Comparison of ENCODE assay signal across 1 cellular context in the genomic region with DNA sequence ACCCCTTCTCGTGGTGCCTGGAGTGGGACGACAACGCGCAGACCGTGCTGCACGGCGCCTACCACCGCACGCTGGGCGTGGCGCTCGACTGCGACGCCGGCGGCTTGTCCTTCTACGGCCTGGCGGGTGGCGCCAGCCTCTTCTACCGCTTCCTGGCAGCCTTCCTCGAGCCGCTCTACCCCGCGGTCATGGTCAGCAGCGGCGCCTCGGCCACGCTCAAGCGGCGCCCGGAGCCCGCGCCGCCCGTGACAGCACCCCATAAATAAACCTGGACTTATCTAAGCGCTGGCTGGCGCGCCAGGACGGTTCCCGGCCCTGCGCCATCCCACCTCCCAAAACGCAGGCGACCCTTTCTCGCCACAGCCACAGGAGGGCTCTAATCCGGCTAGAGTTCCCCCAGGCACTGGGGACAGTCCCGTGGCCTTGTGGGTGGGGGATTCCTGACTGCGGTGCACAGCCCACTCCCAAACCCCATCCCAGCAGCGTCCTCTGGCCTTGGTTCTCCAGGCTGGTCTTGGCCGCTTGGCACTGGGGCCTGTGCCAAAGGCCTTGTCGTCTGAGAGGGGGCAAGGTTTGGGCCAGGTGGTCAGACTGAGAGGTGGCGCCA.
A peak's percentile ranks its signal among the peaks of the same experiment; 100 is the strongest.
TF ChIP-seq lines count a peak whose summit lies in the region.

No MANE protein-coding gene starts in this region.

TF ChIP-seq in K562, 482 proteins besides CTCF, POLR2A, EP300 and RAD21:
- TF ChIP-seq, protein P1, sequence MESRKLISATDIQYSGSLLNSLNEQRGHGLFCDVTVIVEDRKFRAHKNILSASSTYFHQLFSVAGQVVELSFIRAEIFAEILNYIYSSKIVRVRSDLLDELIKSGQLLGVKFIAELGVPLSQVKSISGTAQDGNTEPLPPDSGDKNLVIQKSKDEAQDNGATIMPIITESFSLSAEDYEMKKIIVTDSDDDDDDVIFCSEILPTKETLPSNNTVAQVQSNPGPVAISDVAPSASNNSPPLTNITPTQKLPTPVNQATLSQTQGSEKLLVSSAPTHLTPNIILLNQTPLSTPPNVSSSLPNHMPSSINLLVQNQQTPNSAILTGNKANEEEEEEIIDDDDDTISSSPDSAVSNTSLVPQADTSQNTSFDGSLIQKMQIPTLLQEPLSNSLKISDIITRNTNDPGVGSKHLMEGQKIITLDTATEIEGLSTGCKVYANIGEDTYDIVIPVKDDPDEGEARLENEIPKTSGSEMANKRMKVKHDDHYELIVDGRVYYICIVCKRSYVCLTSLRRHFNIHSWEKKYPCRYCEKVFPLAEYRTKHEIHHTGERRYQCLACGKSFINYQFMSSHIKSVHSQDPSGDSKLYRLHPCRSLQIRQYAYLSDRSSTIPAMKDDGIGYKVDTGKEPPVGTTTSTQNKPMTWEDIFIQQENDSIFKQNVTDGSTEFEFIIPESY (CRISPR knock-in tag; IDR thresholded peaks at IDR 0.05) = peak; percentile 89
- TF ChIP-seq SRSF1 (IDR thresholded peaks at IDR 0.05; ENCODE audit: low read depth, low read length) (no peak), SMC3 (conservative IDR thresholded peaks at IDR 0.05; ENCODE audit: insufficient read depth, low read depth, low read length) (no peak), RHOXF2B (CRISPR knock-in tag; conservative IDR thresholded peaks at IDR 0.05) (no peak)
